ENCODE assay signal across 21 cellular contexts in the genomic region with DNA sequence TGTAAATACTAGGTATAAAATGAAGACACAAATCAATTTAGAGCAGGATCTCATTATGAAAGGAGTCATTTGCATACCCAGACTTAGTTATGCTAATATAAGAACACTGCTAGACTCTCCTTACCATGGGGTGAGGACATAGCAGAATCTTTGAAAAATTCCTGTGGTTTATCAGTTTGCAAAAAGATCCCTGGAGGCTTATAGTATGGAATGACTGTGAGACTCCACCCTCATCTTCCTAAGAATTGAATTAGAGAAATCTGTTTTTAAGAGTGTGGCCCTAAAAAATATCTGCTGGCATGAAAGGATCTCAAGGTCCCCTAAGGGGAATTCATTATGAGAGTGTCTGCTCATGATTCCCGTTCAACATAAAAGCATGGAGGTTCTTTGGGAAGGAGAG.
DNase-seq lines count a peak whose midpoint lies in the region; ATAC-seq and TF ChIP-seq lines count a peak whose summit lies in the region.
"Had no signal": no experiment of that assay in that cellular context is flagged by ENCODE, and none has a peak within 500 bp of the region (broad histone marks: within the 10 kb centered on the region; RNA-seq: fewer than 3 reads in every experiment).

No MANE protein-coding gene starts in this region.

- ATAC-seq in GM21576 (IDR thresholded peaks at IDR 0.05; ENCODE audit: unreplicated experiment): no peak
- ATAC-seq: stimulated activated memory B cell treated with anti-CD40 and anti-IgM and Interleukin-4, amounts not matched to agents 10 μg/mL and 1 μg/mL and 100 μg/mL, for 72 hours had no signal

- TF ChIP-seq CTCF in mammary epithelial cell (conservative IDR thresholded peaks at IDR 0.05 in 1 of 2, IDR thresholded peaks at IDR 0.05 in 1 of 2; ENCODE audit: extremely low read depth in 1 of 2, insufficient read depth in 1 of 2, low read depth in 1 of 2, low read length in 2 of 2): no peak
- TF ChIP-seq CTCF in breast epithelium (IDR thresholded peaks at IDR 0.05): no peak
- no peak for TF ChIP-seq CTCF in GM10248 (IDR thresholded peaks at IDR 0.05; ENCODE audit: control extremely low read depth, extremely low read depth, low read depth, missing control alignments)
- TF ChIP-seq CTCF in PC-9 (conservative IDR thresholded peaks at IDR 0.05): no peak

- BruUV-seq in mammary epithelial cell (replicated peaks; lab: Mats Ljungman, UMichigan) (no TSS peak), PC-9 (replicated peaks; lab: Mats Ljungman, UMichigan) (no TSS peak)

- H3K36me3 ChIP-seq in mammary epithelial cell (ENCODE audit: insufficient read depth, low read length) (no peaks in the 10 kb centered on the region), breast epithelium (no peaks in the 10 kb centered on the region), PC-9 (ENCODE audit: low read depth) (no peaks in the 10 kb centered on the region)
- H3K36me3 ChIP-seq: BLaER1 treated with 17β-estradiol and CSF1 and Interleukin-3, amounts not matched to agents 10 nM and 100 nM; left ventricle myocardium inferior; thoracic aorta had no signal

- TF ChIP-seq POLR2A in breast epithelium (IDR thresholded peaks at IDR 0.05): no peak

- no peaks in the 10 kb centered on the region; the same call in 1 of the 2 replicates for H3K9me2 ChIP-seq in PC-9 (ENCODE audit: insufficient read depth)

- WGBS in mammary epithelial cell (ENCODE audit: low coverage, missing lambda C conversion rate): 0% methylated on average over 1 of the region's 1 CpG

- H3K4me1 ChIP-seq in mammary epithelial cell (ENCODE audit: insufficient read depth, low read length) (peaks cover 21% of the 10 kb centered on the region), breast epithelium (no peaks in the 10 kb centered on the region), PC-9 (replicated peaks; ENCODE audit: insufficient read depth) (no peaks in the 10 kb centered on the region)
- H3K4me1 ChIP-seq: left ventricle myocardium inferior had no signal

- H3K79me2 ChIP-seq in mammary epithelial cell (ENCODE audit: insufficient read depth, low read length): no peaks in the 10 kb centered on the region
- H3K79me2 ChIP-seq in PC-9 (ENCODE audit: low read depth): no peaks in the 10 kb centered on the region

- CTCF ChIA-PET in mammary epithelial cell (lab: Charles Lee; ENCODE audit: low non-redundant PET) (no interaction called here), GM10248 (lab: Yijun Ruan, JAX) (interaction anchor here (1.0 to 1.6 kb wide), 3 partner anchors 8 to 16 kb away, joined by 3 to 7 read pairs (median 4); no protein-coding TSS in a partner anchor), PC-9 (lab: Charles Lee) (no interaction called here)

- H3K9ac ChIP-seq in mammary epithelial cell (ENCODE audit: insufficient read depth, low read length): no peak overlapping the region
- H3K9ac ChIP-seq: BLaER1 treated with 17β-estradiol and CSF1 and Interleukin-3, amounts not matched to agents 10 nM and 100 nM had no signal

- POLR2A ChIA-PET in GM10248 (lab: Yijun Ruan, JAX) (no interaction called here), PC-9 (lab: Charles Lee; ENCODE audit: unreplicated experiment) (no interaction called here)

- H3K9me3 ChIP-seq in mammary epithelial cell (replicated peaks; ENCODE audit: insufficient read depth, low read length): no peaks in the 10 kb centered on the region
- no peaks in the 10 kb centered on the region for H3K9me3 ChIP-seq in breast epithelium
- H3K9me3 ChIP-seq in PC-9 (ENCODE audit: insufficient read depth, low read depth): no peaks in the 10 kb centered on the region
- H3K9me3 ChIP-seq: BLaER1 treated with 17β-estradiol and CSF1 and Interleukin-3, amounts not matched to agents 10 nM and 100 nM; left ventricle myocardium inferior; thoracic aorta had no signal

- H3K27ac ChIP-seq in mammary epithelial cell (ENCODE audit: insufficient read depth, low read depth, low read length): no peak overlapping the region
- no peak overlapping the region for H3K27ac ChIP-seq in breast epithelium
- no peak overlapping the region for H3K27ac ChIP-seq in PC-9
- H3K27ac ChIP-seq: BLaER1 treated with 17β-estradiol and CSF1 and Interleukin-3, amounts not matched to agents 10 nM and 100 nM; left ventricle myocardium inferior; thoracic aorta had no signal

- H3K27me3 ChIP-seq in mammary epithelial cell (ENCODE audit: insufficient read depth, low read length) (no peaks in the 10 kb centered on the region), breast epithelium (no peaks in the 10 kb centered on the region), PC-9 (ENCODE audit: insufficient read depth, low read depth) (peaks cover 4% of the 10 kb centered on the region)
- H3K27me3 ChIP-seq: BLaER1 treated with 17β-estradiol and CSF1 and Interleukin-3, amounts not matched to agents 10 nM and 100 nM had no signal

- H3K4me3 ChIP-seq in mammary epithelial cell (replicated peaks in 1 of 3; ENCODE audit: insufficient read depth in 1 of 3, low read depth in 2 of 3, low read length in 3 of 3) (no peak overlapping the region), breast epithelium (no peak overlapping the region), PC-9 (no peak overlapping the region)
- H3K4me3 ChIP-seq: BLaER1 treated with 17β-estradiol and CSF1 and Interleukin-3, amounts not matched to agents 10 nM and 100 nM; left ventricle myocardium inferior; thoracic aorta had no signal

- H3F3A ChIP-seq in PC-9 (ENCODE audit: insufficient read depth, low read depth): no peaks in the 10 kb centered on the region

- in situ Hi-C loops in mammary epithelial cell (cut with MboI; ENCODE audit: low sequenced_read_pairs in 2 of 2): no loop called here

- H4K20me1 ChIP-seq in mammary epithelial cell (ENCODE audit: insufficient read depth, low read length) (no peaks in the 10 kb centered on the region), PC-9 (ENCODE audit: insufficient read depth) (no peaks in the 10 kb centered on the region)
- H4K20me1 ChIP-seq: BLaER1 treated with 17β-estradiol and CSF1 and Interleukin-3, amounts not matched to agents 10 nM and 100 nM had no signal

- intact Hi-C loops in mammary epithelial cell (cut with micrococcal nuclease) (no loop called here), breast epithelium (cut with DNase I; ENCODE audit: low total_unique reads) (no loop called here), PC-9 (cut with micrococcal nuclease; ENCODE audit: unreplicated experiment) (no loop called here)

- dilution Hi-C loops in mammary epithelial cell (cut with HindIII; ENCODE audit: low sequenced_read_pairs): no loop called here

- H2AFZ ChIP-seq in mammary epithelial cell (ENCODE audit: low read depth, low read length) (peak overlapping the region; percentile 72), PC-9 (no peak overlapping the region)

- DNase-seq in mammary epithelial cell (peak; percentile 26), breast epithelium (ENCODE audit: low spot score in 2 of 2) (no peak), amniotic epithelial cell (ENCODE audit: low read depth) (peak; percentile 17), fibroblast of the conjunctiva (ENCODE audit: low read depth) (peak; percentile 37), GM10248 (ENCODE audit: extremely low spot score) (no peak), PC-9 (no peak), SHP77 treated with DMSO at 0.1 percent for 48 hours (lab: John Stamatoyannopoulos, UW) (no peak)
- DNase-seq: 8988T; activated CD4-positive, CD25-positive, alpha-beta regulatory T cell; activated CD8-positive, alpha-beta memory T cell treated with anti-CD3 and anti-CD28 coated beads for 24 hours; activated naive CD8-positive, alpha-beta T cell treated with anti-CD3 and anti-CD28 coated beads for 36 hours; effector CD8-positive, alpha-beta T cell; left ventricle myocardium inferior; NCI-H1048; NCI-H526; retina; stimulated activated CD4-positive, alpha-beta T cell treated with anti-CD3 and anti-CD28 coated beads, Interleukin-15, amount 100 ng/mL, for 24 hours had no signal

- H3K4me2 ChIP-seq in mammary epithelial cell (ENCODE audit: insufficient read depth, low read depth, low read length): peak overlapping the region; percentile 17
- H3K4me2 ChIP-seq in PC-9: no peak overlapping the region
- H3K4me2 ChIP-seq: BLaER1 treated with 17β-estradiol and CSF1 and Interleukin-3, amounts not matched to agents 10 nM and 100 nM had no signal

Comparison
In these comparisons a context has a peak if more than half of its experiments do, and no peak if none do; other contexts are left out.
1. DNase-seq: peak in mammary epithelial cell (single experiment), amniotic epithelial cell (single experiment) and fibroblast of the conjunctiva (single experiment); none in breast epithelium (0 of 2), GM10248 (single experiment), PC-9 (0 of 2) and SHP77 treated with DMSO at 0.1 percent for 48 hours (single experiment).